8 cellular contexts compared by ENCODE assay signal in the genomic region with DNA sequence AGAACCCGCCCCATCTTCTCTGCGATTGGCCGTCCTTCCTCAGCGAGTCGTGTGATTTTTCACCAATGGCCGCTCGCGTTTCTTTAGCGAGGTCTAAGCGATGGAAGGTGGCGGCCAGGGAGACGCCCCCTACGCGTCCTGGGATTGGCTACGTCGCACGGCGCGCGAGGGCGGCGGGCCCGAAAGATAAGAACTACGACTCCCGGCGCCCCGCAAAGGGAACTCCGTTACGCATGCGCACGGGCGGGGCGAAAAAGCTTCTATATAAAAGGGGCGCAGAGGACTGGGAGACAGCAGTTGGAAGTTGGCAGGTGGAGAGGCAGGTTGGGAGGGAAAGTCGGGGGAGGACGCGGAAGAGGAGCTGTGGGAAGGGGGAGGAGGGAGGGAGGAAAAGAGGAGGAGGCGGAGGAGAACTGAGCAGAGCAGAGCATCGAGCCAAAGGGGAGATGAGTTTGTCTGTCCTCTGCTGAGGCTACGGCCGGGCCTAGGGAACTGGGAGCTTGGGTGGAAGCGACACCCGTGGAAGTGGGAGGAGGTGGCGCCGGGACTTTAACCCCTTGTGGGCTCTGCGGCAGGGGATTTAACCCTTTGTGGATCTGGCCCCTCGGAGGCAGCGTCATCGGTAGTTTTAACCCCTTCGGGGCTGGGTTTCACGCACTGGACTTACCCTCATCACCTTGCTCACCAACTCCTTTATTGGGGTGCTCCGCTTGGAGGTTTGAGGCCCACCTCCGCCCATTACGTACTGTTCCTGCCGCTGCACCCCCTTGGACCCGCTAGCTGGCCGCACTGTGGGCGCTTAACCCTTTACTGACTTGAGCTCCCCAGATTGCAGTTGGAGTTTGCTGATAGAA. TPM values are rescaled to one million over a fixed set of nuclear protein-coding genes. Genes with fewer than 3 reads are reported as not detected.
DNase-seq lines count a peak whose midpoint lies in the region; ATAC-seq and TF ChIP-seq lines count a peak whose summit lies in the region.

A gene with protein sequence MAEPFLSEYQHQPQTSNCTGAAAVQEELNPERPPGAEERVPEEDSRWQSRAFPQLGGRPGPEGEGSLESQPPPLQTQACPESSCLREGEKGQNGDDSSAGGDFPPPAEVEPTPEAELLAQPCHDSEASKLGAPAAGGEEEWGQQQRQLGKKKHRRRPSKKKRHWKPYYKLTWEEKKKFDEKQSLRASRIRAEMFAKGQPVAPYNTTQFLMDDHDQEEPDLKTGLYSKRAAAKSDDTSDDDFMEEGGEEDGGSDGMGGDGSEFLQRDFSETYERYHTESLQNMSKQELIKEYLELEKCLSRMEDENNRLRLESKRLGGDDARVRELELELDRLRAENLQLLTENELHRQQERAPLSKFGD (plus strand): TSS at position 293 of the 854 bp plus-strand sequence. CDS start 716 bp downstream, outside the sequence.

- peaks cover 53% of the 10 kb centered on the region for H3K36me3 Mint-ChIP-seq in activated T-helper 17 cell treated with anti-CD3 and anti-CD28 coated beads, Interleukin-2, amount 50 U/mL, for 72 hours (ENCODE audit: low read depth)
- H3K36me3 Mint-ChIP-seq in naive B cell, result peaks cover 0 to 6% of the 10 kb centered on the region in 2 donors
- H3K36me3 Mint-ChIP-seq in stimulated activated memory B cell treated with anti-CD40 and anti-IgM and Interleukin-4, amounts not matched to agents 10 μg/mL and 1 μg/mL and 100 μg/mL, for 72 hours, result peaks cover 11% of the 10 kb centered on the region

- H3K4me1 ChIP-seq in DOHH2 (ENCODE audit: control insufficient read depth, low read length), result peaks cover 52% of the 10 kb centered on the region

- no peaks in the 10 kb centered on the region for H3K9me2 ChIP-seq in DOHH2 (replicated peaks; ENCODE audit: control insufficient read depth, low read length)

- H3F3A ChIP-seq in DOHH2 (ENCODE audit: control insufficient read depth, insufficient read depth), result peaks cover 18% of the 10 kb centered on the region

- H3K9me3 Mint-ChIP-seq in activated T-helper 17 cell treated with anti-CD3 and anti-CD28 coated beads, Interleukin-2, amount 50 U/mL, for 72 hours, result no peaks in the 10 kb centered on the region
- H3K9me3 Mint-ChIP-seq in naive B cell, result peaks cover 0 to 9% (median 0%) of the 10 kb centered on the region in 7 donors
- H3K9me3 Mint-ChIP-seq in stimulated activated memory B cell treated with anti-CD40 and anti-IgM and Interleukin-4, amounts not matched to agents 10 μg/mL and 1 μg/mL and 100 μg/mL, for 72 hours, result no peaks in the 10 kb centered on the region

- no peaks in the 10 kb centered on the region for H3K9me3 ChIP-seq in DOHH2 (ENCODE audit: control insufficient read depth, insufficient read depth, low read length)

- peaks cover 29% of the 10 kb centered on the region for H3K27me3 ChIP-seq in DOHH2 (ENCODE audit: control insufficient read depth, low read length)

- H3K4me2 ChIP-seq in DOHH2 (ENCODE audit: low read length), result peak within 1 kb of the TSS; percentile 80

- CTCF ChIA-PET in RWPE1 (lab: Yijun Ruan, JAX), result interaction anchor here (0.6 to 5.8 kb wide), 13 partner anchors 12 to 622 kb away, joined by 3 to 99 read pairs (median 4); a partner anchor contains a TSS

- peaks cover 11% of the 10 kb centered on the region for H4K20me1 ChIP-seq in DOHH2 (ENCODE audit: control insufficient read depth, insufficient read depth, low read depth, low read length)

- peaks cover 17% of the 10 kb centered on the region for H3K79me2 ChIP-seq in DOHH2 (ENCODE audit: control insufficient read depth, low read length)

- POLR2A ChIA-PET in RWPE1 (lab: Yijun Ruan, JAX; ENCODE audit: low non-redundant PET), result interaction anchor here (0.5 to 4.8 kb wide), 16 partner anchors 9 to 275 kb away, joined by 3 to 51 read pairs (median 5); a partner anchor contains a TSS

- peaks cover 25% of the 10 kb centered on the region for H3K4me1 Mint-ChIP-seq in activated T-helper 17 cell treated with anti-CD3 and anti-CD28 coated beads, Interleukin-2, amount 50 U/mL, for 72 hours
- peaks cover 46 to 72% (median 66%) of the 10 kb centered on the region in 3 donors for H3K4me1 Mint-ChIP-seq in naive B cell
- peaks cover 70% of the 10 kb centered on the region for H3K4me1 Mint-ChIP-seq in stimulated activated memory B cell treated with anti-CD40 and anti-IgM and Interleukin-4, amounts not matched to agents 10 μg/mL and 1 μg/mL and 100 μg/mL, for 72 hours

- DNase-seq in GOT3 (lab: John Stamatoyannopoulos, UW), result peak; percentile 98
- peak; percentile 99 for DNase-seq in LNCaP clone FGC (ENCODE audit: low read depth)
- peak; percentile 98 for DNase-seq in RWPE1 (ENCODE audit: low spot score)
- peak; percentile 100 for DNase-seq in fibroblast of gingiva (ENCODE audit: low read depth)
- DNase-seq in naive B cell, result peak; percentile 99

- H3K27me3 Mint-ChIP-seq in activated T-helper 17 cell treated with anti-CD3 and anti-CD28 coated beads, Interleukin-2, amount 50 U/mL, for 72 hours, result no peaks in the 10 kb centered on the region
- no peaks in the 10 kb centered on the region for H3K27me3 Mint-ChIP-seq in naive B cell
- no peaks in the 10 kb centered on the region for H3K27me3 Mint-ChIP-seq in stimulated activated memory B cell treated with anti-CD40 and anti-IgM and Interleukin-4, amounts not matched to agents 10 μg/mL and 1 μg/mL and 100 μg/mL, for 72 hours

- TF ChIP-seq CTCF in DOHH2 (IDR thresholded peaks at IDR 0.05; ENCODE audit: low read depth, low read length, poor library complexity, severe bottlenecking) (no peak), LNCaP clone FGC (IDR thresholded peaks at IDR 0.05; ENCODE audit: control insufficient read depth, extremely low read depth, insufficient read depth) (no peak), RWPE1 (conservative IDR thresholded peaks at IDR 0.05; ENCODE audit: low read depth) (no peak)

- H3K27ac Mint-ChIP-seq in activated T-helper 17 cell treated with anti-CD3 and anti-CD28 coated beads, Interleukin-2, amount 50 U/mL, for 72 hours, result peak within 1 kb of the TSS; percentile 100
- H3K27ac Mint-ChIP-seq in naive B cell, result peak within 1 kb of the TSS; percentile 99 to 100 (median 100)
- peak within 1 kb of the TSS; percentile 99 for H3K27ac Mint-ChIP-seq in stimulated activated memory B cell treated with anti-CD40 and anti-IgM and Interleukin-4, amounts not matched to agents 10 μg/mL and 1 μg/mL and 100 μg/mL, for 72 hours

- H3K4me3 Mint-ChIP-seq in activated T-helper 17 cell treated with anti-CD3 and anti-CD28 coated beads, Interleukin-2, amount 50 U/mL, for 72 hours, result peak within 1 kb of the TSS; percentile 99
- peak within 1 kb of the TSS; percentile 96 to 100 (median 98) for H3K4me3 Mint-ChIP-seq in naive B cell
- H3K4me3 Mint-ChIP-seq in stimulated activated memory B cell treated with anti-CD40 and anti-IgM and Interleukin-4, amounts not matched to agents 10 μg/mL and 1 μg/mL and 100 μg/mL, for 72 hours, result peak within 1 kb of the TSS; percentile 98

- peak; percentile 85 for ATAC-seq in activated T-helper 17 cell treated with anti-CD3 and anti-CD28 coated beads, Interleukin-2, amount 50 U/mL, for 72 hours (replicated peaks)
- peak; percentile 76 to 77 for ATAC-seq in naive B cell (ENCODE audit: low read depth in 2 of 2)
- peak; percentile 91 for ATAC-seq in stimulated activated memory B cell treated with anti-CD40 and anti-IgM and Interleukin-4, amounts not matched to agents 10 μg/mL and 1 μg/mL and 100 μg/mL, for 72 hours

- H3K27ac ChIP-seq in DOHH2 (ENCODE audit: low read depth, low read length) (peak within 1 kb of the TSS; percentile 85), RWPE1 (peak within 1 kb of the TSS; percentile 95)

- peaks cover 7% of the 10 kb centered on the region; the same call in 1 of the 2 replicates for H3K36me3 ChIP-seq in DOHH2 (ENCODE audit: control insufficient read depth, low read length)

- H3K4me3 ChIP-seq in DOHH2 (ENCODE audit: low read length) (peak within 1 kb of the TSS; percentile 84), LNCaP clone FGC (ENCODE audit: low read depth, low read length) (peak within 1 kb of the TSS; percentile 67)

RNA-seq across cellular contexts. Expression of the gene that starts here (rescaled TPM):
- total RNA-seq in activated T-helper 17 cell treated with anti-CD3 and anti-CD28 coated beads, Interleukin-2, amount 50 U/mL, for 72 hours, result 10 to 100 TPM; 45.9 to 66.4 TPM
- polyA plus RNA-seq in naive B cell (ENCODE audit: low read depth in 6 of 6), result 1 to 10 TPM; 3.2 to 5.3 (median 4.1) TPM

Comparison
In these comparisons a context has a peak if more than half of its experiments do, and no peak if none do; other contexts are left out.
1. Peak in every context shown above with its lines: DNase-seq, ATAC-seq, H3K4me3 ChIP-seq and H3K27ac ChIP-seq.